In genomic region chr14:94631536-94632304, GRCh38 we compare ENCODE assay signal across 31 cellular contexts. TPM values are rescaled to one million over a fixed set of nuclear protein-coding genes. Genes with fewer than 3 reads are reported as not detected.
"Had no signal": no experiment of that assay in that cellular context is flagged by ENCODE, and none has a peak within 500 bp of the region (broad histone marks: within the 10 kb centered on the region; RNA-seq: fewer than 3 reads in every experiment).

No MANE protein-coding gene starts in this region.

- H3K27me3 ChIP-seq: body of pancreas, gastrocnemius medialis had no signal

- ATAC-seq: activated CD4-positive, alpha-beta T cell treated with anti-CD3 and anti-CD28 coated beads for 36 hours; activated CD8-positive, alpha-beta memory T cell treated with anti-CD3 and anti-CD28 coated beads, Interleukin-2, amount 10 ng/mL, durations not matched to agents 7 days and 5 days; activated CD8-positive, alpha-beta T cell treated with anti-CD3 and anti-CD28 coated beads, Interleukin-2, amount 10 ng/mL, durations not matched to agents 7 days and 5 days; body of pancreas; effector memory CD8-positive, alpha-beta T cell; foreskin keratinocyte; gastrocnemius medialis had no signal

- H3K36me3 ChIP-seq: esophagus muscularis mucosa, gastrocnemius medialis had no signal

- H3K4me3 ChIP-seq: body of pancreas, esophagus muscularis mucosa, gastrocnemius medialis had no signal

- DNase-seq: activated CD4-positive, alpha-beta memory T cell treated with anti-CD3 and anti-CD28 coated beads for 36 hours; activated CD4-positive, alpha-beta T cell treated with anti-CD3 and anti-CD28 coated beads for 36 hours; activated CD4-positive, alpha-beta T cell treated with anti-CD3 and anti-CD28 coated beads, Interleukin-2, amount 10 ng/mL, durations not matched to agents 24 days and 14 days; activated CD4-positive, CD25-positive, alpha-beta regulatory T cell; activated CD4-positive, CD25-positive, alpha-beta regulatory T cell treated with anti-CD3 and anti-CD28 coated beads, Interleukin-2, amount 50 U/mL, for 72 hours; activated CD8-positive, alpha-beta memory T cell treated with anti-CD3 and anti-CD28 coated beads, Interleukin-2, amount 10 ng/mL, durations not matched to agents 7 days and 5 days; activated CD8-positive, alpha-beta memory T cell treated with anti-CD3 and anti-CD28 coated beads, Interleukin-2, amount 50 U/mL, for 4 hours; activated CD8-positive, alpha-beta T cell treated with anti-CD3 and anti-CD28 coated beads, Interleukin-2, amount 10 ng/mL, durations not matched to agents 7 days and 5 days; activated gamma-delta T cell treated with Interleukin-2 at 50 U/mL for 16 hours; activated naive CD4-positive, alpha-beta T cell treated with anti-CD3 and anti-CD28 coated beads, Interleukin-2, amount 50 U/mL, for 16 hours; activated naive CD4-positive, alpha-beta T cell treated with Interleukin-2 at 50 U/mL for 16 hours; activated T-cell treated with anti-CD3 and anti-CD28 coated beads, Interleukin-2, amount 50 U/mL, for 1 hour; activated T-cell treated with anti-CD3 and anti-CD28 coated beads, Interleukin-2, amount 50 U/mL, for 48 hours; amniotic stem cell; anterior cingulate cortex; body of pancreas; caudate nucleus; cortex of kidney; dermis blood vessel endothelial cell; effector CD4-positive, alpha-beta T cell; effector memory CD8-positive, alpha-beta T cell; erythroblast; foreskin keratinocyte; gastrocnemius medialis; glutamatergic neuron; T-helper 2 cell had no signal

- H3K9me3 ChIP-seq: body of pancreas, esophagus muscularis mucosa, gastrocnemius medialis had no signal

- H3K27ac ChIP-seq: body of pancreas, esophagus muscularis mucosa, foreskin keratinocyte, gastrocnemius medialis had no signal

- H3K4me1 ChIP-seq: esophagus muscularis mucosa, foreskin keratinocyte, gastrocnemius medialis had no signal

RNA-seq across cellular contexts. Expression of gene SERPINA3, which starts 19.5 kb away (rescaled TPM):
- total RNA-seq: activated CD4-positive, alpha-beta memory T cell treated with anti-CD3 and anti-CD28 coated beads for 36 hours; activated CD4-positive, alpha-beta T cell treated with anti-CD3 and anti-CD28 coated beads for 36 hours; activated CD4-positive, alpha-beta T cell treated with anti-CD3 and anti-CD28 coated beads, Interleukin-2, amount 10 ng/mL, durations not matched to agents 24 days and 14 days; activated CD8-positive, alpha-beta memory T cell treated with anti-CD3 and anti-CD28 coated beads for 36 hours; activated CD8-positive, alpha-beta memory T cell treated with anti-CD3 and anti-CD28 coated beads, Interleukin-2, amount 10 ng/mL, durations not matched to agents 7 days and 5 days; activated CD8-positive, alpha-beta T cell treated with anti-CD3 and anti-CD28 coated beads, Interleukin-2, amount 10 ng/mL, durations not matched to agents 7 days and 5 days; activated T-helper 1 cell treated with anti-CD3 and anti-CD28 coated beads, Interleukin-12 subunit alpha, Interleukin-12 subunit beta, Interleukin-2, Interleukin-4 antibody, amounts not matched to agents 30 ng/mL and 10 ng/mL and 1 ng/mL, durations not matched to agents 14 hours and 24 hours and 36 hours; activated T-helper 2 cell treated with anti-CD3 and anti-CD28 coated beads, Interferon-gamma antibody, Interleukin-2, Interleukin-4, amounts not matched to agents 10 μg/mL and 5 μg/mL and 100 μg/mL, durations not matched to agents 14 hours and 24 hours and 36 hours; foreskin keratinocyte; T-helper 1 cell treated with Interleukin-12 subunit alpha and Interleukin-12 subunit beta and Interleukin-4 antibody, amounts not matched to agents 30 ng/mL and 1 ng/mL, for 36 hours had no signal

RNA-seq across cellular contexts. Expression of gene SERPINA5, which starts 50.5 kb away (rescaled TPM):
- total RNA-seq: activated CD4-positive, alpha-beta memory T cell treated with anti-CD3 and anti-CD28 coated beads for 36 hours; activated CD4-positive, alpha-beta T cell treated with anti-CD3 and anti-CD28 coated beads for 36 hours; activated CD4-positive, alpha-beta T cell treated with anti-CD3 and anti-CD28 coated beads, Interleukin-2, amount 10 ng/mL, durations not matched to agents 24 days and 14 days; activated CD8-positive, alpha-beta memory T cell treated with anti-CD3 and anti-CD28 coated beads for 36 hours; activated CD8-positive, alpha-beta memory T cell treated with anti-CD3 and anti-CD28 coated beads, Interleukin-2, amount 10 ng/mL, durations not matched to agents 7 days and 5 days; activated CD8-positive, alpha-beta T cell treated with anti-CD3 and anti-CD28 coated beads, Interleukin-2, amount 10 ng/mL, durations not matched to agents 7 days and 5 days; activated T-helper 1 cell treated with anti-CD3 and anti-CD28 coated beads, Interleukin-12 subunit alpha, Interleukin-12 subunit beta, Interleukin-2, Interleukin-4 antibody, amounts not matched to agents 30 ng/mL and 10 ng/mL and 1 ng/mL, durations not matched to agents 14 hours and 24 hours and 36 hours; activated T-helper 2 cell treated with anti-CD3 and anti-CD28 coated beads, Interferon-gamma antibody, Interleukin-2, Interleukin-4, amounts not matched to agents 10 μg/mL and 5 μg/mL and 100 μg/mL, durations not matched to agents 14 hours and 24 hours and 36 hours; foreskin keratinocyte; T-helper 1 cell treated with Interleukin-12 subunit alpha and Interleukin-12 subunit beta and Interleukin-4 antibody, amounts not matched to agents 30 ng/mL and 1 ng/mL, for 36 hours had no signal
- polyA plus RNA-seq: foreskin keratinocyte had no signal
